31 cellular contexts compared by ENCODE assay signal in genomic region chr5:21452429-21452828, GRCh38.
DNase-seq lines count a peak whose midpoint lies in the region; ATAC-seq, FAIRE-seq and TF ChIP-seq lines count a peak whose summit lies in the region.
"Had no signal": no experiment of that assay in that cellular context is flagged by ENCODE, and none has a peak within 500 bp of the region (broad histone marks: within the 10 kb centered on the region; RNA-seq: fewer than 3 reads in every experiment).

No MANE protein-coding gene starts in this region.

- no peak overlapping the region for H3K4me2 ChIP-seq in SK-N-SH

- WGBS in SK-N-SH (ENCODE audit: low lambda C conversion rate), result 6% methylated on average over 2 of the region's 2 CpGs
- 16 to 44% (median 43%) methylated on average over 2 of the region's 2 CpGs for WGBS in small intestine, 3 donors

- H3K27ac ChIP-seq in SK-N-SH (ENCODE audit: low read depth in 2 of 2, low read length in 1 of 2) (no peak overlapping the region), small intestine (ENCODE audit: low read depth in 1 of 2, low read length in 1 of 2) (no peak overlapping the region)
- H3K27ac ChIP-seq: ascending aorta, cardiac muscle cell, epithelial cell of prostate, neutrophil, right lobe of liver, thyroid gland had no signal

- no peak for TF ChIP-seq RAD21 in SK-N-SH (IDR thresholded peaks at IDR 0.05; ENCODE audit: low read length)

- H3K4me3 ChIP-seq in SK-N-SH (ENCODE audit: low read depth in 2 of 2, low read length in 1 of 2), result no peak overlapping the region
- no peak overlapping the region for H3K4me3 ChIP-seq in skeletal muscle cell (ENCODE audit: low read depth, low read length)
- no peak overlapping the region for H3K4me3 ChIP-seq in small intestine (ENCODE audit: low read depth in 1 of 2, low read length in 2 of 2)
- H3K4me3 ChIP-seq: ascending aorta, cardiac muscle cell, right lobe of liver, thyroid gland had no signal

- TF ChIP-seq EP300 in SK-N-SH (IDR thresholded peaks at IDR 0.05; ENCODE audit: borderline replicate concordance in 1 of 2, low read depth in 1 of 2, low read length in 1 of 2), result no peak

- H3K9ac ChIP-seq in SK-N-SH, result no peak overlapping the region

- POLR2A ChIA-PET in SK-N-SH (lab: Yijun Ruan, JAX), result no interaction called here

- TF ChIP-seq CTCF in SK-N-SH (IDR thresholded peaks at IDR 0.05), result no peak

- H3F3A ChIP-seq in SK-N-SH (replicated peaks; ENCODE audit: insufficient read depth), result no peaks in the 10 kb centered on the region

- H4K20me1 ChIP-seq in SK-N-SH (ENCODE audit: insufficient read depth), result no peaks in the 10 kb centered on the region

- H3K9me2 ChIP-seq in SK-N-SH, result no peaks in the 10 kb centered on the region

- no peak overlapping the region for H2AFZ ChIP-seq in SK-N-SH (ENCODE audit: low read depth)

- DNase-seq in SK-N-SH (no peak), NCI-H446 treated with DMSO at 0.1 percent for 48 hours (lab: John Stamatoyannopoulos, UW) (peak; percentile 20), fibroblast of gingiva (ENCODE audit: low read depth) (peak; percentile 49), skeletal muscle cell (ENCODE audit: low read depth) (peak; percentile 24), NCI-H2227 treated with DMSO at 0.1 percent for 48 hours (lab: John Stamatoyannopoulos, UW) (no peak), small intestine (no peak)
- DNase-seq: activated CD4-positive, alpha-beta T cell treated with anti-CD3 and anti-CD28 coated beads, Interleukin-2, amount 10 ng/mL, durations not matched to agents 7 days and 5 days; activated gamma-delta T cell; activated naive CD8-positive, alpha-beta T cell treated with anti-CD3 and anti-CD28 coated beads for 36 hours; activated T-cell treated with anti-CD3 and anti-CD28 coated beads, Interleukin-2, amount 50 U/mL, for 24 hours; CD4-positive, alpha-beta T cell; cortex of kidney; effector memory CD4-positive, alpha-beta T cell; foreskin melanocyte; HCEC 1CT; naive thymus-derived CD4-positive, alpha-beta T cell; NCI-H1048; right lobe of liver; SIG-M5; stimulated activated CD4-positive, alpha-beta T cell treated with anti-CD3 and anti-CD28 coated beads, Interleukin-4, amount 100 ng/mL, for 1 hour; thyroid gland had no signal

- CTCF ChIA-PET in SK-N-SH (lab: Yijun Ruan, JAX), result no interaction called here

- ATAC-seq in SK-N-SH treated with all-trans-retinoic acid at 6 μM for 48 hours (no peak), GM19395 (IDR thresholded peaks at IDR 0.05; ENCODE audit: unreplicated experiment) (no peak)
- ATAC-seq: naive thymus-derived CD4-positive, alpha-beta T cell; WTC11 had no signal

- no peak for FAIRE-seq in small intestine (lab: Jason Lieb, UNC)
- FAIRE-seq: A204.1, GM19239, RCC 7860 had no signal

- no peaks in the 10 kb centered on the region for H3K9me3 ChIP-seq in SK-N-SH
- no peaks in the 10 kb centered on the region for H3K9me3 ChIP-seq in small intestine (ENCODE audit: control insufficient read depth, low read depth)
- H3K9me3 ChIP-seq: ascending aorta, neutrophil, right lobe of liver, thyroid gland had no signal

- H3K36me3 ChIP-seq in SK-N-SH (replicated peaks in 1 of 2; ENCODE audit: control insufficient read depth in 1 of 2, insufficient read depth in 2 of 2, low read length in 1 of 2) (no peaks in the 10 kb centered on the region), small intestine (ENCODE audit: control insufficient read depth in 2 of 2, insufficient read depth in 2 of 2, low read length in 2 of 2) (no peaks in the 10 kb centered on the region)
- H3K36me3 ChIP-seq: ascending aorta, cardiac muscle cell, neutrophil, right lobe of liver, thyroid gland had no signal

- H3K27me3 ChIP-seq in SK-N-SH (ENCODE audit: insufficient read depth) (no peaks in the 10 kb centered on the region), small intestine (ENCODE audit: control insufficient read depth in 2 of 2, insufficient read depth in 2 of 2, low read length in 2 of 2) (no peaks in the 10 kb centered on the region)
- H3K27me3 ChIP-seq: ascending aorta, cardiac muscle cell, right lobe of liver, thyroid gland had no signal

- H3K4me1 ChIP-seq in SK-N-SH (ENCODE audit: control insufficient read depth in 1 of 2, insufficient read depth in 2 of 2, low read depth in 1 of 2, low read length in 1 of 2) (no peaks in the 10 kb centered on the region), small intestine (ENCODE audit: control insufficient read depth in 2 of 2, insufficient read depth in 1 of 2, low read depth in 1 of 2, low read length in 1 of 2) (no peaks in the 10 kb centered on the region)
- H3K4me1 ChIP-seq: ascending aorta, right lobe of liver, thyroid gland had no signal

- H3K79me2 ChIP-seq in SK-N-SH (ENCODE audit: insufficient read depth), result no peaks in the 10 kb centered on the region

TF ChIP-seq in SK-N-SH treated with all-trans-retinoic acid at 6 μM for 48 hours, 23 proteins besides CTCF, POLR2A, EP300 and RAD21:
- TF ChIP-seq ISL1 (CRISPR knock-in tag; IDR thresholded peaks at IDR 0.05) (peak; percentile 19; the same call in 1 of the 2 replicates), BACH2 (CRISPR knock-in tag; IDR thresholded peaks at IDR 0.05; ENCODE audit: borderline replicate concordance) (no peak), ZNF70 (CRISPR knock-in tag; IDR thresholded peaks at IDR 0.05) (no peak)

TF ChIP-seq in SK-N-SH, 30 proteins besides CTCF, POLR2A, EP300 and RAD21:
- TF ChIP-seq EZH2phosphoT487 (IDR thresholded peaks at IDR 0.05; ENCODE audit: borderline replicate concordance, low read depth) (no peak), FOXM1 (IDR thresholded peaks at IDR 0.05; ENCODE audit: low read depth) (no peak)

Comparison
In these comparisons a context has a peak if more than half of its experiments do, and no peak if none do; other contexts are left out.
1. DNase-seq: peak in NCI-H446 treated with DMSO at 0.1 percent for 48 hours (single experiment), fibroblast of gingiva (single experiment) and skeletal muscle cell (single experiment); none in SK-N-SH (single experiment), NCI-H2227 treated with DMSO at 0.1 percent for 48 hours (single experiment) and small intestine (single experiment).